In the genomic region with DNA sequence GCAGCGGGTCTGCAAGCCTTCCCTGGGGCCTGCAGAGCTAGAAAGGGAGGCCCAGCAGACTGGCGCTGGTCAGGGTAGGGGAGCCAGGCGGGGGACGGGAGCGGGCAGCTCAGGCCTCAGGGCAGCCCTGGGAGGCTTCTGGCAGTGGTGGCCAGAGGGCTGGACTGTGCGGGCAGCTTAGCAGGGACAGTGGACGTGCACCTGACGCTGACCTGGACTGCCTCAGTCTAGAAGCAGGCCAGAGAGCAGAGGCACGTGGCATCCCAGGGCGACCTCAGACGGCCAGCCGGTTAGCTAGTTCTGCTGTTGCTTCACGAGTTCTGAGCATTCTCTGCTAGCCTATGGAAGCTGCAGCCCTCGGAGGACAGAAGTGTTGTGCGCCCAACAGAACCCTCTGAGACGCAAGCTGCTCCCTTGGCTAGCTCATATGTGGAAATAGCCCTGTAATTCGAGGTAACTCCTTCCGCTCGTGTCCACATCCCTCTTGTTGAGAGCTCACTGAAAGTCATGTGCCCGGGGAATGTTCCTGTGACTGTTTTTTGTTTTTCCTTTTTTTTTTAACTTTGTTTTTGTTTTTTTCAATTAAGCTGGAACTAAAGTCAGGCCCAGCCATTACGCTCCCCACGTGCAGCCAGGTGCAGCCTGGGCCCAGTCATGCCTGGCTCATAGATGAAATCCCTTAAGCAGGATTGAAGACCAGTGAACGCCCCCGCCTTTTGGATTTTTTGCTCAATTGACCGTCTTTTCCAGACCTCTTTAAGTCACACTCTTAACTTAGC, we compare ENCODE assay signal across 9 cellular contexts. TPM values are rescaled to one million over a fixed set of nuclear protein-coding genes. Genes with fewer than 3 reads are reported as not detected.
A peak's percentile ranks its signal among the peaks of the same experiment; 100 is the strongest.
DNase-seq lines count a peak whose midpoint lies in the region; ATAC-seq and TF ChIP-seq lines count a peak whose summit lies in the region.
"Had no signal": no experiment of that assay in that cellular context is flagged by ENCODE, and none has a peak within 500 bp of the region (broad histone marks: within the 10 kb centered on the region; RNA-seq: fewer than 3 reads in every experiment).

No MANE protein-coding gene starts in this region.

- ATAC-seq in stimulated activated naive CD8-positive, alpha-beta T cell treated with anti-CD3 and anti-CD28 coated beads, Interleukin-15, Interleukin-2, amounts not matched to agents 100 U/mL and 50 U/mL, for 24 hours, result no peak
- no peak for ATAC-seq in HG02678 (IDR thresholded peaks at IDR 0.05; ENCODE audit: unreplicated experiment)
- no peak for ATAC-seq in GM19023 (IDR thresholded peaks at IDR 0.05; ENCODE audit: unreplicated experiment)

- H3K9me3 ChIP-seq in WERI-Rb-1 (ENCODE audit: severe bottlenecking), result no peaks in the 10 kb centered on the region
- H3K9me3 ChIP-seq in left ventricle myocardium inferior (replicated peaks), result no peaks in the 10 kb centered on the region

- H3K27me3 ChIP-seq in WERI-Rb-1 (ENCODE audit: insufficient read depth, low read depth, severe bottlenecking) (no peaks in the 10 kb centered on the region), left ventricle myocardium inferior (ENCODE audit: low read depth) (no peaks in the 10 kb centered on the region)

- TF ChIP-seq CTCF in WERI-Rb-1 (IDR thresholded peaks at IDR 0.05; ENCODE audit: low read depth, low read length) (no peak), left ventricle myocardium inferior (IDR thresholded peaks at IDR 0.05; ENCODE audit: borderline replicate concordance) (no peak)

- H3K27ac ChIP-seq in WERI-Rb-1 (peak overlapping the region; percentile 92), left ventricle myocardium inferior (replicated peaks) (peak overlapping the region; percentile 100)

- intact Hi-C loops in left ventricle myocardium inferior (cut with micrococcal nuclease), result no loop called here

- DNase-seq in HEK293T (ENCODE audit: extremely low spot score) (no peak), WERI-Rb-1 (peak; percentile 52), left ventricle myocardium inferior (no peak), NCI-H510A (lab: John Stamatoyannopoulos, UW) (no peak)
- peak; percentile 17 for DNase-seq in stimulated activated naive CD8-positive, alpha-beta T cell treated with anti-CD3 and anti-CD28 coated beads, Interleukin-15, Interleukin-2, amounts not matched to agents 100 U/mL and 50 U/mL, for 24 hours
- no peak for DNase-seq in effector CD8-positive, alpha-beta T cell (lab: John Stamatoyannopoulos, UW)
- DNase-seq: NCI-H1048 had no signal

- POLR2A ChIA-PET in HEK293T (lab: Yijun Ruan, JAX), result interaction anchor here (0.7 to 2.7 kb wide), 9 partner anchors 8 to 81 kb away, joined by 3 to 18 read pairs (median 3); a partner anchor contains a TSS

- H3K4me3 ChIP-seq in WERI-Rb-1 (ENCODE audit: low read depth, low read length) (no peak overlapping the region), left ventricle myocardium inferior (peak overlapping the region; percentile 86)

- CTCF ChIA-PET in HEK293T (lab: Yijun Ruan, JAX), result interaction anchor here (2.0 kb wide), 1 partner anchor 29 kb away, joined by 20 read pairs; no protein-coding TSS in a partner anchor

- H3K36me3 ChIP-seq in WERI-Rb-1 (peaks cover 68% of the 10 kb centered on the region), left ventricle myocardium inferior (peaks cover 50% of the 10 kb centered on the region)

- peaks cover 77% of the 10 kb centered on the region for H3K4me1 ChIP-seq in left ventricle myocardium inferior

TF ChIP-seq in HEK293T, 16 proteins besides CTCF, POLR2A, EP300 and RAD21:
- TF ChIP-seq HDGF (IDR thresholded peaks at IDR 0.05; ENCODE audit: borderline replicate concordance) (0 out of 2 replicates have a peak, but pooled peaks have one; percentile 95), TARDBP (IDR thresholded peaks at IDR 0.05) (no peak)

RNA-seq across cellular contexts. Expression of a gene that starts 1.9 kb away (rescaled TPM):
- 12.4 TPM for total RNA-seq in left ventricle myocardium inferior

RNA-seq across cellular contexts. Expression of a gene that starts 4.3 kb away (rescaled TPM):
- 229 TPM for total RNA-seq in left ventricle myocardium inferior

RNA-seq across cellular contexts. Expression of a gene that starts 12.2 kb away (rescaled TPM):
- not detected for total RNA-seq in left ventricle myocardium inferior

RNA-seq across cellular contexts. Expression of a gene that starts 25.1 kb away (rescaled TPM):
- 60.5 TPM for total RNA-seq in left ventricle myocardium inferior

RNA-seq across cellular contexts. Expression of a gene that starts 31.9 kb away (rescaled TPM):
- 501 TPM for total RNA-seq in left ventricle myocardium inferior

Comparison
In these comparisons a context has a peak if more than half of its experiments do, and no peak if none do; other contexts are left out.
1. DNase-seq: peak in WERI-Rb-1 (single experiment) and stimulated activated naive CD8-positive, alpha-beta T cell treated with anti-CD3 and anti-CD28 coated beads, Interleukin-15, Interleukin-2, amounts not matched to agents 100 U/mL and 50 U/mL, for 24 hours (single experiment); none in HEK293T (single experiment), left ventricle myocardium inferior (single experiment), NCI-H510A (single experiment) and effector CD8-positive, alpha-beta T cell (single experiment).